Comparison of ENCODE assay signal across 6 cellular contexts in the genomic region with DNA sequence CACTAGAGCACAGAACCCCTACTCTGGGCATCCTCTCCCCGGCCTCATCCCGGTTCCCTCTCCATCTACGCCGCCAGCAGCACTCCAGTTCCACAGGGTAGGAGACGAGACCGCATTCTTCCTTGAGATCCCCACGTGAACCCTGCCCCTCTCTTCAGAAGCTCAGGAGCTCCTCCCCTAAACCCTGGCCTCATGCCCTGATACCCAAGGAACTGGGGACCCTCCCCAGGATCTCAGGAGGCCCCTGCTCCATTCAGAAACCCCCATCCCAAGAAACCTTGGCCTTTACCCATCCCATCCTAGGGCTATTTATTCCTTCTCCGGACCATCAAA. TPM values are rescaled to one million over a fixed set of nuclear protein-coding genes. Genes with fewer than 3 reads are reported as not detected.
DNase-seq lines count a peak whose midpoint lies in the region; ATAC-seq and TF ChIP-seq lines count a peak whose summit lies in the region.

No MANE protein-coding gene starts in this region.

- H3K36me3 ChIP-seq in neuronal stem cell (replicated peaks in 1 of 2; ENCODE audit: control insufficient read depth in 2 of 2, insufficient read depth in 2 of 2, low read length in 2 of 2): no peaks in the 10 kb centered on the region

- H3K56ac ChIP-seq in H9 (ENCODE audit: insufficient read length, low read depth, low read length): no peak overlapping the region

- H2AK5ac ChIP-seq in H9 (ENCODE audit: insufficient read length, low read length): no peak overlapping the region
- H2AK5ac ChIP-seq in neuronal stem cell (ENCODE audit: low read depth, low read length): no peak overlapping the region

- peak overlapping the region; percentile 77 to 97 (median 78); a peak in 6 of 7 replicates for H3K27ac Mint-ChIP-seq in H9

- ATAC-seq in HG02678 (IDR thresholded peaks at IDR 0.05; ENCODE audit: unreplicated experiment) (no peak), GM21737 (IDR thresholded peaks at IDR 0.05; ENCODE audit: unreplicated experiment) (no peak)

- H3K4me1 Mint-ChIP-seq in H9: peaks cover 10 to 32% of the 10 kb centered on the region in 2 experiments

- H3K27me3 Mint-ChIP-seq in H9 (ENCODE audit: low read depth): peaks cover 2% of the 10 kb centered on the region

- H2BK20ac ChIP-seq in H9 (ENCODE audit: low read depth, low read length, poor library complexity, severe bottlenecking): no peak overlapping the region

- H2AFZ ChIP-seq in H9 (ENCODE audit: low read length): no peak overlapping the region
- peak overlapping the region; percentile 58 for H2AFZ ChIP-seq in neuronal stem cell (ENCODE audit: low read length)

- TF ChIP-seq CTCF in H9 (conservative IDR thresholded peaks at IDR 0.05): no peak
- TF ChIP-seq CTCF in astrocyte of the cerebellum (IDR thresholded peaks at IDR 0.05; ENCODE audit: low read depth, low read length, missing control alignments): no peak

- H3K27ac ChIP-seq in H9 (ENCODE audit: insufficient read length, low read depth, low read length) (no peak overlapping the region), neuronal stem cell (replicated peaks; ENCODE audit: low read length) (peak overlapping the region; percentile 72)

- H3K36me3 Mint-ChIP-seq in H9 (ENCODE audit: insufficient read depth in 1 of 3, low read depth in 3 of 3): peaks cover 8 to 26% (median 17%) of the 10 kb centered on the region in 3 experiments; a peak in 6 of 7 replicates

- H3K79me1 ChIP-seq in H9 (ENCODE audit: insufficient read depth, low read depth, low read length, poor library complexity, severe bottlenecking) (no peaks in the 10 kb centered on the region), neuronal stem cell (ENCODE audit: low read depth, low read length) (no peaks in the 10 kb centered on the region)

- H4K91ac ChIP-seq in H9 (ENCODE audit: insufficient read length, low read depth, low read length): no peak overlapping the region
- H4K91ac ChIP-seq in neuronal stem cell (ENCODE audit: low read depth, low read length, poor library complexity): no peak overlapping the region

- peak overlapping the region; percentile 69 to 84 for H3K4me3 Mint-ChIP-seq in H9

- peaks cover 65 to 71% of the 10 kb centered on the region in 2 experiments for H3K9me3 Mint-ChIP-seq in H9

- H3K9me3 ChIP-seq in H9 (ENCODE audit: control insufficient read depth, low read depth, low read length) (peaks cover 20% of the 10 kb centered on the region), neuronal stem cell (replicated peaks in 1 of 2; ENCODE audit: control insufficient read depth in 2 of 2, insufficient read depth in 1 of 2, low read depth in 1 of 2, low read length in 2 of 2) (no peaks in the 10 kb centered on the region)

- WGBS in H9 (ENCODE audit: extremely low coverage, insufficient read length, low lambda C conversion rate): no CpG with 5 or more reads among the region's 8 CpGs
- no CpG with 5 or more reads among the region's 8 CpGs for WGBS in neuronal stem cell (ENCODE audit: extremely low coverage in 2 of 2, insufficient read length in 2 of 2, insufficient replicate concordance in 1 of 2), 2 donors

- H2BK5ac ChIP-seq in H9 (ENCODE audit: insufficient read length, low read length) (no peak overlapping the region), neuronal stem cell (ENCODE audit: low read length) (no peak overlapping the region)

- peaks cover 15% of the 10 kb centered on the region for H3K23me2 ChIP-seq in H9 (ENCODE audit: insufficient read length, low read depth, low read length, poor library complexity, severe bottlenecking)

- no peak overlapping the region for H3K4ac ChIP-seq in H9 (ENCODE audit: low read depth, low read length)
- no peak overlapping the region for H3K4ac ChIP-seq in neuronal stem cell (ENCODE audit: low read length)

- no peak overlapping the region for H3K14ac ChIP-seq in H9 (ENCODE audit: insufficient read depth, low read length)
- H3K14ac ChIP-seq in neuronal stem cell (ENCODE audit: low read length): no peak overlapping the region

- no peaks in the 10 kb centered on the region for H3K79me2 ChIP-seq in H9 (ENCODE audit: insufficient read depth, low read length)

- H3K9ac ChIP-seq in H9 (ENCODE audit: extremely low read depth, insufficient read length, low read length): no peak overlapping the region
- no peak overlapping the region for H3K9ac ChIP-seq in neuronal stem cell (ENCODE audit: low read depth, low read length, poor library complexity)

- H4K8ac ChIP-seq in H9 (replicated peaks; ENCODE audit: insufficient read length, low read depth, low read length): no peak overlapping the region
- no peak overlapping the region for H4K8ac ChIP-seq in neuronal stem cell (ENCODE audit: low read depth, low read length)

- H3K4me1 ChIP-seq in H9 (ENCODE audit: insufficient read depth, low read length): no peaks in the 10 kb centered on the region
- peaks cover 0 to 11% of the 10 kb centered on the region in 2 donors for H3K4me1 ChIP-seq in neuronal stem cell (ENCODE audit: control insufficient read depth in 2 of 2, insufficient read depth in 1 of 2, low read depth in 1 of 2, low read length in 2 of 2)

- peak overlapping the region; percentile 66 for H3K4me2 ChIP-seq in H9 (ENCODE audit: insufficient read depth, insufficient read length, low read length)
- peak overlapping the region; percentile 73 for H3K4me2 ChIP-seq in neuronal stem cell (ENCODE audit: insufficient read depth, low read length, poor library complexity, severe bottlenecking)

- no peak overlapping the region for H3K18ac ChIP-seq in H9 (ENCODE audit: insufficient read length, low read depth, low read length)
- no peak overlapping the region for H3K18ac ChIP-seq in neuronal stem cell (ENCODE audit: low read length)

- H2BK12ac ChIP-seq in H9 (ENCODE audit: insufficient read length, low read depth, low read length) (no peak overlapping the region), neuronal stem cell (ENCODE audit: low read length) (no peak overlapping the region)

- H3K23ac ChIP-seq in H9 (ENCODE audit: insufficient read length, low read depth, low read length): no peak overlapping the region
- H3K23ac ChIP-seq in neuronal stem cell (ENCODE audit: low read depth, low read length, poor library complexity): no peak overlapping the region

- no peak overlapping the region for H2BK120ac ChIP-seq in H9 (ENCODE audit: low read depth, low read length, poor library complexity, severe bottlenecking)
- no peak overlapping the region for H2BK120ac ChIP-seq in neuronal stem cell (ENCODE audit: low read depth, low read length)

- no peak overlapping the region for H2BK15ac ChIP-seq in H9 (ENCODE audit: low read depth, low read length)
- H2BK15ac ChIP-seq in neuronal stem cell (ENCODE audit: low read length): no peak overlapping the region

- H3K4me3 ChIP-seq in astrocyte of the cerebellum (ENCODE audit: low read depth, low read length): peak overlapping the region; percentile 55
- no peak overlapping the region for H3K4me3 ChIP-seq in neuronal stem cell (ENCODE audit: low read length in 2 of 2)

- in situ Hi-C loops in astrocyte of the cerebellum (cut with HindIII; ENCODE audit: low sequenced_read_pairs): no loop called here

- H3K27me3 ChIP-seq in H9 (ENCODE audit: insufficient read depth, low read length): no peaks in the 10 kb centered on the region
- H3K27me3 ChIP-seq in neuronal stem cell (ENCODE audit: control insufficient read depth in 3 of 3, insufficient read depth in 3 of 3, low read depth in 1 of 3, low read length in 3 of 3): no peaks in the 10 kb centered on the region

- no peak overlapping the region for H3T11ph ChIP-seq in H9 (ENCODE audit: low read length)

- no peak for DNase-seq in H9
- no peak for DNase-seq in astrocyte of the cerebellum (ENCODE audit: low read depth)
- DNase-seq in neuronal stem cell (ENCODE audit: low spot score): no peak
- no peak for DNase-seq in OCI-M1 (lab: John Stamatoyannopoulos, UW)

- H4K20me1 ChIP-seq in H9 (ENCODE audit: control insufficient read depth, insufficient read depth, insufficient read length): no peaks in the 10 kb centered on the region

- H4K5ac ChIP-seq in H9 (ENCODE audit: insufficient read length, low read depth, low read length): no peak overlapping the region

RNA-seq across cellular contexts. Expression of a gene that starts 1.1 kb away (rescaled TPM):
- total RNA-seq in H9 (2021): 9.7 and 12.2 TPM in 2 replicates
- polyA plus RNA-seq in neuronal stem cell (2013, experiment 1 of 2): 4.5 TPM
- 4.1 TPM for polyA plus RNA-seq in neuronal stem cell (2013, experiment 2 of 2)

RNA-seq across cellular contexts. Expression of a gene that starts 13.3 kb away (rescaled TPM):
- 11.7 and 12.1 TPM in 2 replicates for total RNA-seq in H9 (2021)
- 3.8 TPM for polyA plus RNA-seq in neuronal stem cell (2013, experiment 1 of 2)
- 3.8 TPM for polyA plus RNA-seq in neuronal stem cell (2013, experiment 2 of 2)

RNA-seq across cellular contexts. Expression of a gene that starts 15.0 kb away (rescaled TPM):
- 1.8 and 2.1 TPM in 2 replicates for total RNA-seq in H9 (2021)
- 0.32 TPM for polyA plus RNA-seq in neuronal stem cell (2013, experiment 1 of 2)
- polyA plus RNA-seq in neuronal stem cell (2013, experiment 2 of 2): 0.37 TPM

RNA-seq across cellular contexts. Expression of a gene that starts 22.5 kb away (rescaled TPM):
- 1.3 and 1.9 TPM in 2 replicates for total RNA-seq in H9 (2021)
- polyA plus RNA-seq in neuronal stem cell (2013, experiment 1 of 2): 0.74 TPM
- 0.47 TPM for polyA plus RNA-seq in neuronal stem cell (2013, experiment 2 of 2)

RNA-seq across cellular contexts. Expression of a gene that starts 48.1 kb away (rescaled TPM):
- 0.94 and 1.4 TPM in 2 replicates for total RNA-seq in H9 (2021)
- polyA plus RNA-seq in neuronal stem cell (2013, experiment 1 of 2): 0.56 TPM
- 0.58 TPM for polyA plus RNA-seq in neuronal stem cell (2013, experiment 2 of 2)
